In genomic region chr3:50327129-50327528, GRCh38 we compare ENCODE assay signal across 8 cellular contexts. TPM values are rescaled to one million over a fixed set of nuclear protein-coding genes. Genes with fewer than 3 reads are reported as not detected.
A peak's percentile ranks its signal among the peaks of the same experiment; 100 is the strongest.
DNase-seq lines count a peak whose midpoint lies in the region; ATAC-seq and TF ChIP-seq lines count a peak whose summit lies in the region.

No MANE protein-coding gene starts in this region.

- H3K4me3 ChIP-seq in CD8-positive, alpha-beta memory T cell (ENCODE audit: low read length) = peak overlapping the region; percentile 70
- H3K4me3 ChIP-seq in PC-9 = peak overlapping the region; percentile 90
- peak overlapping the region; percentile 91 to 97 for H3K4me3 ChIP-seq in esophagus (ENCODE audit: low read depth in 1 of 2, low read length in 2 of 2)
- peak overlapping the region; percentile 84 for H3K4me3 ChIP-seq in parathyroid adenoma (ENCODE audit: low read depth, low read length)

- H3K4me2 ChIP-seq in PC-9 = peak overlapping the region; percentile 94
- peak overlapping the region; percentile 90 for H3K4me2 ChIP-seq in parathyroid adenoma (ENCODE audit: low read length)

- H3F3A ChIP-seq in PC-9 (ENCODE audit: insufficient read depth, low read depth) = peaks cover 21% of the 10 kb centered on the region

- H3K9me2 ChIP-seq in PC-9 (ENCODE audit: insufficient read depth) = no peaks in the 10 kb centered on the region

- H3K27me3 Mint-ChIP-seq in CD8-positive, alpha-beta memory T cell = peaks cover 0 to 1% of the 10 kb centered on the region in 2 donors

- BruUV-seq in PC-9 (replicated peaks; lab: Mats Ljungman, UMichigan) = TSS peak; percentile 28

- ATAC-seq in GM19463 (IDR thresholded peaks at IDR 0.05; ENCODE audit: unreplicated experiment) = no peak

- H3K27ac ChIP-seq in CD8-positive, alpha-beta memory T cell (ENCODE audit: low read depth, low read length) = peak overlapping the region; percentile 71
- H3K27ac ChIP-seq in PC-9 (no peak overlapping the region), esophagus (ENCODE audit: low read depth in 2 of 2, low read length in 1 of 2) (peak overlapping the region in 1 of 2 donors; percentile 92), parathyroid adenoma (no peak overlapping the region)

- no peak overlapping the region for H2AFZ ChIP-seq in PC-9
- H2AFZ ChIP-seq in parathyroid adenoma = no peak overlapping the region

- peaks cover 26% of the 10 kb centered on the region for H3K36me3 ChIP-seq in CD8-positive, alpha-beta memory T cell (ENCODE audit: insufficient read depth, low read length)
- no peaks in the 10 kb centered on the region for H3K36me3 ChIP-seq in PC-9 (ENCODE audit: low read depth)
- H3K36me3 ChIP-seq in esophagus (ENCODE audit: control insufficient read depth in 2 of 2, insufficient read depth in 2 of 2, low read length in 1 of 2) = peaks cover 16 to 28% of the 10 kb centered on the region in 2 donors
- no peaks in the 10 kb centered on the region for H3K36me3 ChIP-seq in parathyroid adenoma (ENCODE audit: control insufficient read depth, insufficient read depth, low read length)

- 59 to 60% methylated on average over 4 of the region's 4 CpGs for WGBS in esophagus, 2 donors

- no peaks in the 10 kb centered on the region for H3K9me3 Mint-ChIP-seq in CD8-positive, alpha-beta memory T cell

- CTCF ChIA-PET in CD8-positive, alpha-beta memory T cell (lab: Charles Lee) = interaction anchor here (0.7 to 2.5 kb wide), 8 partner anchors 8 to 134 kb away, joined by 3 to 19 read pairs (median 4); partner anchors contain the start of genes IFRD2 and RASSF1
- CTCF ChIA-PET in PC-9 (lab: Charles Lee) = no interaction called here

- DNase-seq in CD8-positive, alpha-beta memory T cell = no peak
- DNase-seq in PC-9 (no peak), DMS 273 (lab: John Stamatoyannopoulos, UW; ENCODE audit: unreplicated experiment) (no peak), germinal center (ENCODE audit: low spot score) (no peak), NOMO-1 treated with dmso at 0.1 percent for 144 hours (lab: John Stamatoyannopoulos, UW; ENCODE audit: unreplicated experiment) (no peak)

- POLR2A ChIA-PET in CD8-positive, alpha-beta memory T cell (lab: Charles Lee) = interaction anchor here (0.8 to 3.9 kb wide), 4 partner anchors 10 to 35 kb away, joined by 5 to 57 read pairs (median 8); partner anchors contain the start of genes HYAL3, IFRD2, NAA80 and RASSF1
- POLR2A ChIA-PET in PC-9 (lab: Charles Lee; ENCODE audit: unreplicated experiment) = no interaction called here

- peaks cover 17% of the 10 kb centered on the region for H3K79me2 ChIP-seq in PC-9 (ENCODE audit: low read depth)
- H3K79me2 ChIP-seq in parathyroid adenoma = peaks cover 12% of the 10 kb centered on the region

- no peaks in the 10 kb centered on the region for H3K27me3 ChIP-seq in CD8-positive, alpha-beta memory T cell (ENCODE audit: insufficient read depth, low read length, poor library complexity, severe bottlenecking)
- no peaks in the 10 kb centered on the region for H3K27me3 ChIP-seq in PC-9 (ENCODE audit: insufficient read depth, low read depth)
- H3K27me3 ChIP-seq in esophagus (ENCODE audit: control insufficient read depth in 1 of 2, insufficient read depth in 2 of 2, low read length in 2 of 2) = no peaks in the 10 kb centered on the region
- no peaks in the 10 kb centered on the region for H3K27me3 ChIP-seq in parathyroid adenoma (ENCODE audit: control insufficient read depth, insufficient read depth, low read length)

- TF ChIP-seq CTCF in PC-9 (conservative IDR thresholded peaks at IDR 0.05) (no peak), parathyroid adenoma (IDR thresholded peaks at IDR 0.05) (no peak)

- H3K4me1 ChIP-seq in CD8-positive, alpha-beta memory T cell (ENCODE audit: insufficient read depth, low read length) = peaks cover 18% of the 10 kb centered on the region
- H3K4me1 ChIP-seq in PC-9 (replicated peaks; ENCODE audit: insufficient read depth) = peaks cover 3% of the 10 kb centered on the region; the same call in 1 of the 2 replicates
- peaks cover 0 to 9% of the 10 kb centered on the region in 2 donors for H3K4me1 ChIP-seq in esophagus (ENCODE audit: control insufficient read depth in 2 of 2, insufficient read depth in 2 of 2, low read length in 1 of 2)
- peaks cover 16% of the 10 kb centered on the region for H3K4me1 ChIP-seq in parathyroid adenoma

- peak overlapping the region; percentile 82 to 97 (median 91) for H3K4me3 Mint-ChIP-seq in CD8-positive, alpha-beta memory T cell

- H3K9me3 ChIP-seq in CD8-positive, alpha-beta memory T cell (ENCODE audit: low read length) = no peaks in the 10 kb centered on the region
- H3K9me3 ChIP-seq in PC-9 (ENCODE audit: insufficient read depth, low read depth) (no peaks in the 10 kb centered on the region), esophagus (ENCODE audit: control insufficient read depth in 2 of 2, insufficient read depth in 1 of 2, low read depth in 1 of 2, low read length in 1 of 2) (peaks cover 0 to 2% of the 10 kb centered on the region in 2 donors), parathyroid adenoma (ENCODE audit: control insufficient read depth, low read length) (no peaks in the 10 kb centered on the region)

- no peaks in the 10 kb centered on the region; the same call in 1 of the 2 replicates for H4K20me1 ChIP-seq in PC-9 (ENCODE audit: insufficient read depth)

- H3K36me3 Mint-ChIP-seq in CD8-positive, alpha-beta memory T cell = peaks cover 0 to 53% (median 0%) of the 10 kb centered on the region in 3 donors

- intact Hi-C loops in PC-9 (cut with micrococcal nuclease; ENCODE audit: unreplicated experiment) = no loop called here

- H3K9ac ChIP-seq in parathyroid adenoma = peak overlapping the region; percentile 95

- peaks cover 23 to 43% (median 26%) of the 10 kb centered on the region in 3 donors for H3K4me1 Mint-ChIP-seq in CD8-positive, alpha-beta memory T cell

- peak overlapping the region; percentile 15 to 96 (median 86) for H3K27ac Mint-ChIP-seq in CD8-positive, alpha-beta memory T cell

RNA-seq across cellular contexts. Expression of gene TUSC2, which starts 0.9 kb away (rescaled TPM):
- total RNA-seq in CD8-positive, alpha-beta memory T cell = 10 to 100 TPM; 31.4 to 36.6 TPM
- 52.9 TPM for polyA plus RNA-seq in CD8-positive, alpha-beta memory T cell
- total RNA-seq in PC-9 (2021) = 24.7 and 28.5 TPM in 2 replicates
- 10 to 100 TPM; 14.2 to 34.6 TPM for polyA plus RNA-seq in esophagus

RNA-seq across cellular contexts. Expression of gene HYAL2, which starts 4.6 kb away (rescaled TPM):
- 10 to 100 TPM; 13.7 to 13.9 TPM for total RNA-seq in CD8-positive, alpha-beta memory T cell
- polyA plus RNA-seq in CD8-positive, alpha-beta memory T cell = 10.8 TPM
- total RNA-seq in PC-9 (2021) = 29.6 and 41.6 TPM in 2 replicates
- 10 to 100 TPM; 25.6 to 43.1 TPM for polyA plus RNA-seq in esophagus

RNA-seq across cellular contexts. Expression of gene RASSF1, which starts 13.5 kb away (rescaled TPM):
- total RNA-seq in CD8-positive, alpha-beta memory T cell = 10 to 100 TPM; 70.8 to 71.9 TPM
- 152 TPM for polyA plus RNA-seq in CD8-positive, alpha-beta memory T cell
- 15.9 and 17.7 TPM in 2 replicates for total RNA-seq in PC-9 (2021)
- polyA plus RNA-seq in esophagus = 10 to 100 TPM; 15.0 to 20.3 TPM

RNA-seq across cellular contexts. Expression of gene ZMYND10, which starts 18.4 kb away (rescaled TPM):
- 1 to 10 TPM in 1 of 2 experiments, under 1 TPM in 1; 0.97 to 1.3 TPM for total RNA-seq in CD8-positive, alpha-beta memory T cell
- 1.1 TPM for polyA plus RNA-seq in CD8-positive, alpha-beta memory T cell
- total RNA-seq in PC-9 (2021) = 4.4 and 8.7 TPM in 2 replicates
- polyA plus RNA-seq in esophagus = under 1 TPM; 0.29 to 0.35 TPM

RNA-seq across cellular contexts. Expression of gene NPRL2, which starts 23.4 kb away (rescaled TPM):
- total RNA-seq in CD8-positive, alpha-beta memory T cell = 10 to 100 TPM; 44.6 to 48.0 TPM
- polyA plus RNA-seq in CD8-positive, alpha-beta memory T cell = 59.5 TPM
- 24.1 and 25.4 TPM in 2 replicates for total RNA-seq in PC-9 (2021)
- 10 to 100 TPM; 14.9 to 16.4 TPM for polyA plus RNA-seq in esophagus
